In genomic region chr2:26034597-26035067, GRCh38 we compare ENCODE assay signal across 8 cellular contexts. TPM values are rescaled to one million over a fixed set of nuclear protein-coding genes. Genes with fewer than 3 reads are reported as not detected.
DNase-seq lines count a peak whose midpoint lies in the region; ATAC-seq, FAIRE-seq and TF ChIP-seq lines count a peak whose summit lies in the region.

No MANE protein-coding gene starts in this region.

- H3K27ac ChIP-seq in OCI-LY7 (ENCODE audit: low read depth, low read length, poor library complexity, severe bottlenecking) (peak overlapping the region; percentile 73), dorsolateral prefrontal cortex (peak overlapping the region in 58 of 59 donors; percentile 43 to 99 (median 97))

- peaks cover 22% of the 10 kb centered on the region for H4K20me1 ChIP-seq in OCI-LY7 (ENCODE audit: insufficient read depth, low read length)

- H3K27me3 Mint-ChIP-seq in naive thymus-derived CD8-positive, alpha-beta T cell, result no peaks in the 10 kb centered on the region

- TF ChIP-seq CTCF in OCI-LY7 (conservative IDR thresholded peaks at IDR 0.05; ENCODE audit: low read length) (no peak), dorsolateral prefrontal cortex (IDR thresholded peaks at IDR 0.05 in 54 of 56, conservative IDR thresholded peaks at IDR 0.05 in 2 of 56; ENCODE audit: low read depth in 1 of 56, partially characterized antibody in 56 of 56) (no peak)

- peak; percentile 41 for DNase-seq in NCI-H1105 treated with DMSO at 0.1 percent for 48 hours (lab: John Stamatoyannopoulos, UW)
- DNase-seq in NCI-H1105 (lab: John Stamatoyannopoulos, UW), result no peak
- DNase-seq in OCI-LY7 (ENCODE audit: low spot score), result no peak
- no peak for DNase-seq in dorsolateral prefrontal cortex
- peak in 2 of 10 donors; percentile 14 to 53 for DNase-seq in naive thymus-derived CD8-positive, alpha-beta T cell
- DNase-seq in H54 (ENCODE audit: insufficient read length, low spot score), result no peak
- DNase-seq in middle frontal gyrus (ENCODE audit: extremely low spot score, low spot score), result no peak

- intact Hi-C loops in OCI-LY7 (cut with micrococcal nuclease; ENCODE audit: unreplicated experiment) (loop anchor here (2.0 to 10.0 kb wide), 4 partner anchors 156 to 1860 kb away; partner anchors contain the start of genes ADGRF3, ASXL2, BABAM2 and DTNB), dorsolateral prefrontal cortex (cut with DNase I) (loop anchor here (5.0 to 10.0 kb wide), 4 partner anchors 52 to 157 kb away; partner anchors contain the start of genes ASXL2 (in 2 of the 2) and KIF3C (in 2 of the 2))

- H3K4me2 ChIP-seq in OCI-LY7 (ENCODE audit: low read length), result peak overlapping the region; percentile 97

- peak overlapping the region; percentile 90 to 98 (median 94) for H3K4me3 Mint-ChIP-seq in naive thymus-derived CD8-positive, alpha-beta T cell

- H3K4me3 ChIP-seq in OCI-LY7 (ENCODE audit: low read depth, low read length, poor library complexity, severe bottlenecking) (peak overlapping the region; percentile 95), dorsolateral prefrontal cortex (peak overlapping the region; percentile 72 to 99 (median 95))

- peak overlapping the region; percentile 17; the same call in 1 of the 2 replicates for H2AFZ ChIP-seq in OCI-LY7 (ENCODE audit: low read length)

- BruUV-seq in OCI-LY7 (replicated peaks; lab: Mats Ljungman, UMichigan), result no TSS peak

- no peaks in the 10 kb centered on the region for H3K9me2 ChIP-seq in OCI-LY7 (ENCODE audit: insufficient read depth, low read length)

- H3K36me3 ChIP-seq in OCI-LY7 (ENCODE audit: insufficient read depth, low read length), result peaks cover 32% of the 10 kb centered on the region

- peaks cover 0 to 19% (median 0%) of the 10 kb centered on the region in 3 donors for H3K36me3 Mint-ChIP-seq in naive thymus-derived CD8-positive, alpha-beta T cell

- no peaks in the 10 kb centered on the region for H3K9me3 Mint-ChIP-seq in naive thymus-derived CD8-positive, alpha-beta T cell

- no peaks in the 10 kb centered on the region for H3K27me3 ChIP-seq in dorsolateral prefrontal cortex

- POLR2A ChIA-PET in OCI-LY7 (lab: Charles Lee), result interaction anchor here (1.1 to 2.4 kb wide), 6 partner anchors 8 to 156 kb away, joined by 3 to 7 read pairs (median 6); partner anchors contain the start of gene ASXL2
- POLR2A ChIA-PET in naive thymus-derived CD8-positive, alpha-beta T cell (lab: Charles Lee), result interaction anchor here (0.6 to 2.0 kb wide), 15 partner anchors 9 to 361 kb away, joined by 3 to 12 read pairs (median 5); partner anchors contain the start of genes ASXL2, DTNB, HADHA and SELENOI

- H3K79me2 ChIP-seq in OCI-LY7 (ENCODE audit: insufficient read depth, low read depth, low read length), result peaks cover 62% of the 10 kb centered on the region

- H3K9me3 ChIP-seq in OCI-LY7 (ENCODE audit: low read length), result no peaks in the 10 kb centered on the region

- peak overlapping the region; percentile 84 to 97 (median 96) for H3K27ac Mint-ChIP-seq in naive thymus-derived CD8-positive, alpha-beta T cell

- peak; percentile 16 to 24 for ATAC-seq in naive thymus-derived CD8-positive, alpha-beta T cell
- ATAC-seq in GM18505 (IDR thresholded peaks at IDR 0.05; ENCODE audit: unreplicated experiment), result no peak

- peaks cover 12 to 45% (median 44%) of the 10 kb centered on the region in 4 donors for H3K4me1 Mint-ChIP-seq in naive thymus-derived CD8-positive, alpha-beta T cell

- H3K4me1 ChIP-seq in OCI-LY7 (ENCODE audit: insufficient read depth, low read length, poor library complexity, severe bottlenecking), result peaks cover 27% of the 10 kb centered on the region

- FAIRE-seq in H54 (lab: Jason Lieb, UNC), result no peak

- TF ChIP-seq POLR2A in GM18505 (IDR thresholded peaks at IDR 0.05; ENCODE audit: borderline replicate concordance, extremely low read depth, insufficient read depth, insufficient read length) (no peak), H54 (IDR thresholded peaks at IDR 0.05; ENCODE audit: low read depth, low read length) (no peak)

- CTCF ChIA-PET in OCI-LY7 (lab: Charles Lee; ENCODE audit: unreplicated experiment), result no interaction called here

RNA-seq across cellular contexts. Expression of gene RAB10, which starts 0.7 kb away (rescaled TPM):
- 58.3 and 109 TPM in 2 replicates for total RNA-seq in OCI-LY7 (2014; rRNA removed; shearing (Covaris generic))
- total RNA-seq in OCI-LY7 (2022) (83.9 and 96.7 TPM in 2 replicates), dorsolateral prefrontal cortex (100 to 1,000 TPM in 104 of 120 experiments, 10 to 100 TPM in 16; 88.3 to 149 (median 112) TPM)
- total RNA-seq in naive thymus-derived CD8-positive, alpha-beta T cell, result 10 to 100 TPM; 62.6 to 72.0 TPM
- 10 to 100 TPM; 64.0 to 80.5 (median 66.6) TPM for polyA plus RNA-seq in naive thymus-derived CD8-positive, alpha-beta T cell

RNA-seq across cellular contexts. Expression of gene KIF3C, which starts 52.3 kb away (rescaled TPM):
- total RNA-seq in OCI-LY7 (2014; rRNA removed; shearing (Covaris generic)), result 3.8 and 4.0 TPM in 2 replicates
- total RNA-seq in OCI-LY7 (2022) (10.5 and 11.4 TPM in 2 replicates), dorsolateral prefrontal cortex (100 to 1,000 TPM in 119 of 120 experiments, 10 to 100 TPM in 1; 82.2 to 364 (median 248) TPM)
- 1 to 10 TPM; 4.1 to 4.9 TPM for total RNA-seq in naive thymus-derived CD8-positive, alpha-beta T cell
- polyA plus RNA-seq in naive thymus-derived CD8-positive, alpha-beta T cell, result 1 to 10 TPM in 2 of 3 donors, under 1 TPM in 1; 0.63 to 1.1 (median 1.1) TPM

Comparison
In these comparisons a context has a peak if more than half of its experiments do, and no peak if none do; other contexts are left out.
1. RNA of gene KIF3C, which starts 52.3 kb away (total RNA-seq): 82.2 to 364 TPM in dorsolateral prefrontal cortex; 3.8 to 11.4 TPM in OCI-LY7 and 4.1 to 4.9 TPM in naive thymus-derived CD8-positive, alpha-beta T cell; every median in the first group is over 4 times any median in the second.